Comparison of ENCODE assay signal across 9 cellular contexts in the genomic region with DNA sequence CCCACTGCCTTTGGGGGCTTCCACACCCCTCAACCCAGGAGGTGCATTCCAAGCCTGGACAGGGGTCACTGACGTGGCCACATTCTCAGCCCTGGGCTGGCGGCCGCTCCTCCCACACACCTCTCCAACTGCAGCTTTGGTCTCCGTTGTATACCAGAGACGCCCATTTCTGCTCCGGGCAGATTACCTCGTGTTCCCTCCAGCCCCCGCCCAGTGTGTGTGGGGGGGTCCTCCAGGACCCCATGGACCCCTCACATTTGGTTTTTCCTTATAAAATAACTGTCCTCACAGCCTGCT. TPM values are rescaled to one million over a fixed set of nuclear protein-coding genes. Genes with fewer than 3 reads are reported as not detected.
DNase-seq lines count a peak whose midpoint lies in the region; ATAC-seq and TF ChIP-seq lines count a peak whose summit lies in the region.
"Had no signal": no experiment of that assay in that cellular context is flagged by ENCODE, and none has a peak within 500 bp of the region (broad histone marks: within the 10 kb centered on the region; RNA-seq: fewer than 3 reads in every experiment).

No MANE protein-coding gene starts in this region.

- H3K4me1 Mint-ChIP-seq in Calu3 (ENCODE audit: low read depth, unreplicated experiment): no peaks in the 10 kb centered on the region
- H3K4me1 Mint-ChIP-seq in IgD-negative memory B cell: peaks cover 4 to 12% (median 8%) of the 10 kb centered on the region in 3 donors
- H3K4me1 Mint-ChIP-seq in dendritic cell treated with granulocyte-macrophage colony-stimulating factor and Interleukin-4, amounts not matched to agents 40 ng/mL and 50 ng/mL, for 4 days (ENCODE audit: low read depth): peaks cover 36% of the 10 kb centered on the region
- H3K4me1 Mint-ChIP-seq in natural killer cell treated with Interleukin-12 subunit alpha and Interleukin-12 subunit beta and Interleukin-15 and Interleukin-18, amount 100 ng/mL, for 72 hours (ENCODE audit: low read depth in 2 of 2): peaks cover 7 to 13% of the 10 kb centered on the region in 2 donors

- ATAC-seq in natural killer cell treated with Interleukin-12 subunit alpha and Interleukin-12 subunit beta and Interleukin-15 and Interleukin-18, amount 100 ng/mL, for 72 hours: no peak
- ATAC-seq in GM18498 (IDR thresholded peaks at IDR 0.05; ENCODE audit: unreplicated experiment) (no peak), GM21367 (IDR thresholded peaks at IDR 0.05; ENCODE audit: unreplicated experiment) (no peak), esophagus mucosa (no peak)

- H3K36me3 Mint-ChIP-seq in Calu3 (ENCODE audit: insufficient read depth, unreplicated experiment) (peaks cover 82% of the 10 kb centered on the region), IgD-negative memory B cell (no peaks in the 10 kb centered on the region)
- no peaks in the 10 kb centered on the region for H3K36me3 Mint-ChIP-seq in dendritic cell treated with granulocyte-macrophage colony-stimulating factor and Interleukin-4, amounts not matched to agents 40 ng/mL and 50 ng/mL, for 4 days (ENCODE audit: low read depth)
- no peaks in the 10 kb centered on the region for H3K36me3 Mint-ChIP-seq in natural killer cell treated with Interleukin-12 subunit alpha and Interleukin-12 subunit beta and Interleukin-15 and Interleukin-18, amount 100 ng/mL, for 72 hours

- H3K27ac Mint-ChIP-seq in Calu3 (ENCODE audit: unreplicated experiment): peak overlapping the region; percentile 44
- peak overlapping the region in 1 of 3 donors; percentile 83 for H3K27ac Mint-ChIP-seq in IgD-negative memory B cell
- peak overlapping the region; percentile 14 for H3K27ac Mint-ChIP-seq in dendritic cell treated with granulocyte-macrophage colony-stimulating factor and Interleukin-4, amounts not matched to agents 40 ng/mL and 50 ng/mL, for 4 days
- no peak overlapping the region for H3K27ac Mint-ChIP-seq in natural killer cell treated with Interleukin-12 subunit alpha and Interleukin-12 subunit beta and Interleukin-15 and Interleukin-18, amount 100 ng/mL, for 72 hours

- DNase-seq in Calu3 (no peak), SIG-M5 treated with dmso at 0.1 percent for 504 hours (lab: John Stamatoyannopoulos, UW; ENCODE audit: unreplicated experiment) (no peak)
- DNase-seq in natural killer cell treated with Interleukin-12 subunit alpha and Interleukin-12 subunit beta and Interleukin-15 and Interleukin-18, amount 100 ng/mL, for 72 hours (ENCODE audit: low spot score): no peak

- H3K27me3 Mint-ChIP-seq in Calu3 (ENCODE audit: unreplicated experiment): no peaks in the 10 kb centered on the region
- peaks cover 2% of the 10 kb centered on the region for H3K27me3 Mint-ChIP-seq in IgD-negative memory B cell
- peaks cover 54% of the 10 kb centered on the region for H3K27me3 Mint-ChIP-seq in dendritic cell treated with granulocyte-macrophage colony-stimulating factor and Interleukin-4, amounts not matched to agents 40 ng/mL and 50 ng/mL, for 4 days
- H3K27me3 Mint-ChIP-seq in natural killer cell treated with Interleukin-12 subunit alpha and Interleukin-12 subunit beta and Interleukin-15 and Interleukin-18, amount 100 ng/mL, for 72 hours: no peaks in the 10 kb centered on the region

- TF ChIP-seq CTCF in Calu3 (IDR thresholded peaks at IDR 0.05; ENCODE audit: unreplicated experiment): no peak

- BruUV-seq in Calu3 (replicated peaks; lab: Mats Ljungman, UMichigan): no TSS peak

- intact Hi-C loops in Calu3 (cut with micrococcal nuclease; ENCODE audit: unreplicated experiment): no loop called here
- intact Hi-C loops in dendritic cell treated with granulocyte-macrophage colony-stimulating factor and Interleukin-4, amounts not matched to agents 40 ng/mL and 50 ng/mL, for 4 days (cut with micrococcal nuclease): no loop called here

- H3K9me3 Mint-ChIP-seq in Calu3 (ENCODE audit: low read depth, unreplicated experiment) (no peaks in the 10 kb centered on the region), IgD-negative memory B cell (no peaks in the 10 kb centered on the region)
- no peaks in the 10 kb centered on the region for H3K9me3 Mint-ChIP-seq in dendritic cell treated with granulocyte-macrophage colony-stimulating factor and Interleukin-4, amounts not matched to agents 40 ng/mL and 50 ng/mL, for 4 days
- no peaks in the 10 kb centered on the region for H3K9me3 Mint-ChIP-seq in natural killer cell treated with Interleukin-12 subunit alpha and Interleukin-12 subunit beta and Interleukin-15 and Interleukin-18, amount 100 ng/mL, for 72 hours

- CTCF ChIA-PET in Calu3 (lab: Charles Lee): no interaction called here

- peak overlapping the region; percentile 85 for H3K4me3 Mint-ChIP-seq in Calu3 (ENCODE audit: low read depth, unreplicated experiment)
- H3K4me3 Mint-ChIP-seq in IgD-negative memory B cell: peak overlapping the region in 3 of 4 donors; percentile 62 to 84 (median 70)
- peak overlapping the region; percentile 46 for H3K4me3 Mint-ChIP-seq in dendritic cell treated with granulocyte-macrophage colony-stimulating factor and Interleukin-4, amounts not matched to agents 40 ng/mL and 50 ng/mL, for 4 days
- H3K4me3 Mint-ChIP-seq in natural killer cell treated with Interleukin-12 subunit alpha and Interleukin-12 subunit beta and Interleukin-15 and Interleukin-18, amount 100 ng/mL, for 72 hours: peak overlapping the region; percentile 58

RNA-seq across cellular contexts. Expression of gene RNF223, which starts 6.1 kb away (rescaled TPM):
- total RNA-seq in Calu3 (2022): 5.0 and 5.6 TPM in 2 replicates
- polyA plus RNA-seq in IgD-negative memory B cell: not detected
- not detected for total RNA-seq in natural killer cell treated with Interleukin-12 subunit alpha and Interleukin-12 subunit beta and Interleukin-15 and Interleukin-18, amount 100 ng/mL, for 72 hours
- total RNA-seq in esophagus mucosa: 22.3 TPM
- total RNA-seq: subcutaneous adipose tissue had no signal

RNA-seq across cellular contexts. Expression of gene C1orf159, which starts 47.9 kb away (rescaled TPM):
- 32.4 and 34.7 TPM in 2 replicates for total RNA-seq in Calu3 (2022)
- 7.9 TPM for polyA plus RNA-seq in IgD-negative memory B cell
- 10 to 100 TPM; 18.6 to 37.1 TPM for total RNA-seq in natural killer cell treated with Interleukin-12 subunit alpha and Interleukin-12 subunit beta and Interleukin-15 and Interleukin-18, amount 100 ng/mL, for 72 hours
- total RNA-seq in esophagus mucosa: 9.4 TPM

RNA-seq across cellular contexts. Expression of gene AGRN, which starts 48.1 kb away (rescaled TPM):
- total RNA-seq in Calu3 (2022) (446 and 552 TPM in 2 replicates), esophagus mucosa (41.0 TPM)
- 0.05 TPM for polyA plus RNA-seq in IgD-negative memory B cell
- 1 to 10 TPM; 9.3 to 9.4 TPM for total RNA-seq in natural killer cell treated with Interleukin-12 subunit alpha and Interleukin-12 subunit beta and Interleukin-15 and Interleukin-18, amount 100 ng/mL, for 72 hours

RNA-seq across cellular contexts. Expression of gene ISG15, which starts 54.7 kb away (rescaled TPM):
- 165 and 522 TPM in 2 replicates for total RNA-seq in Calu3 (2022)
- 191 TPM for polyA plus RNA-seq in IgD-negative memory B cell
- 10 to 100 TPM; 15.2 to 44.3 TPM for total RNA-seq in natural killer cell treated with Interleukin-12 subunit alpha and Interleukin-12 subunit beta and Interleukin-15 and Interleukin-18, amount 100 ng/mL, for 72 hours
- 12.1 TPM for total RNA-seq in esophagus mucosa

Comparison
In these comparisons a context has a peak if more than half of its experiments do, and no peak if none do; other contexts are left out.
1. H3K27ac Mint-ChIP-seq: peak in Calu3 (single experiment) and dendritic cell treated with granulocyte-macrophage colony-stimulating factor and Interleukin-4, amounts not matched to agents 40 ng/mL and 50 ng/mL, for 4 days (single experiment); none in natural killer cell treated with Interleukin-12 subunit alpha and Interleukin-12 subunit beta and Interleukin-15 and Interleukin-18, amount 100 ng/mL, for 72 hours (0 of 2).
2. RNA of gene AGRN, which starts 48.1 kb away (total RNA-seq): 446 to 552 TPM in Calu3; 41.0 TPM in esophagus mucosa (single experiment) and 9.3 to 9.4 TPM in natural killer cell treated with Interleukin-12 subunit alpha and Interleukin-12 subunit beta and Interleukin-15 and Interleukin-18, amount 100 ng/mL, for 72 hours; every median in the first group is over 10 times any median in the second.
3. Peak in every context shown above with its lines, with median percentiles within 50 percentile points of each other: H3K4me3 Mint-ChIP-seq.